Comparison of ENCODE assay signal across 8 cellular contexts in the genomic region with DNA sequence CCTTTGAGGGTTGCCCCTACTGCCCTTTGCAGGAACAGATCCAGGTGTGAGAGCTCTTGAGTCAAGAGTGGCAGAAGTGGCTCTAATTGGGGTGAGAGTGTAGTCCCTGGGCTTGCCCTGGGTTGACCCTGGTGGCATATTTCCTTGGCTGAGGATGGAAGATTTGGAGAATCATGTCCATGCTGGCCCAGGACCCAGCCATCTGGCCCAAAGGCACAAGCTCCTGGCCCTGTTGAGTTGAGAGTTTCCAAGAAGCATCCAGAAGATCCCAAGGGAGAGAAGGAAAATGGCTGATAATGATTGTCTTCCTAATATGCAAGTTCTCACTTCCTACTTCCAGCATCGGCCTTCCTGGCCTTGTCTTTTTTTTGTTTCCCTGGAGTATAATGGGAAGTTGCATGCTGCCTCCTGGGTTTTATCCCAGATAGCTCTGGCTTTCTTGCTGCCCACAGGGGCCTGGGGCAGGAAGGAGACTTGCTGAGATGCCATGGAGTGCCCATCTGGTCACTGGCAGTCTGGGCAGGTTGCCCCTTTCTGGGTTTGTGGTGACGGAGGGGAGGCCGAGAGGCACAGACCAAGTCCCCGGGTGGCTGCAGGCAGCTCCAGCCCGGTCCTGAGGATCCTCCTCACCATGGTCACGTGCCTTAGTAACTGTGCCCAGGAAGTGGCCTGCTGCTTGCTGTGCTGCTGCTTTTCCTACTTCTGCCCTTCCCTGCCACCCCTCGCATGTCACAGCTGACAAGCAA. TPM values are rescaled to one million over a fixed set of nuclear protein-coding genes. Genes with fewer than 3 reads are reported as not detected.
A peak's percentile ranks its signal among the peaks of the same experiment; 100 is the strongest.
DNase-seq lines count a peak whose midpoint lies in the region; TF ChIP-seq lines count a peak whose summit lies in the region.

No MANE protein-coding gene starts in this region.

- H3K27me3 ChIP-seq in HL-60 (ENCODE audit: insufficient read depth, poor library complexity, severe bottlenecking): no peaks in the 10 kb centered on the region
- no peaks in the 10 kb centered on the region for H3K27me3 ChIP-seq in cardiac muscle cell
- no peaks in the 10 kb centered on the region for H3K27me3 ChIP-seq in skeletal muscle tissue (ENCODE audit: control insufficient read depth in 3 of 3, insufficient read depth in 3 of 3, low read length in 3 of 3)

- H3K36me3 ChIP-seq in cardiac muscle cell: peaks cover 5% of the 10 kb centered on the region
- peaks cover 14 to 17% (median 16%) of the 10 kb centered on the region in 3 donors for H3K36me3 ChIP-seq in skeletal muscle tissue (ENCODE audit: control insufficient read depth in 3 of 3, insufficient read depth in 3 of 3, low read length in 3 of 3)

- 46% methylated on average over 7 of the region's 7 CpGs for WGBS in lower leg skin, 2 donors

- TF ChIP-seq CTCF in HL-60 (IDR thresholded peaks at IDR 0.05; ENCODE audit: insufficient read depth, low read length) (no peak), VCaP (conservative IDR thresholded peaks at IDR 0.05) (no peak), cardiac muscle cell (IDR thresholded peaks at IDR 0.05; ENCODE audit: low read depth, low read length) (no peak), lower leg skin (IDR thresholded peaks at IDR 0.05) (no peak)

- TF ChIP-seq POLR2A in lower leg skin (IDR thresholded peaks at IDR 0.05): no peak

- intact Hi-C loops in lower leg skin (cut with DNase I; ENCODE audit: low total_unique reads): no loop called here

- H3K4me1 ChIP-seq in cardiac muscle cell (ENCODE audit: low read depth): peaks cover 37% of the 10 kb centered on the region
- H3K4me1 ChIP-seq in skeletal muscle tissue (ENCODE audit: control insufficient read depth in 3 of 3, insufficient read depth in 3 of 3, low read length in 3 of 3): peaks cover 41 to 47% (median 42%) of the 10 kb centered on the region in 3 donors

- DNase-seq in HL-60 (ENCODE audit: low read depth in 1 of 2, low spot score in 1 of 2) (peak in 1 of 2 experiments; percentile 19), cardiac muscle cell (ENCODE audit: low read depth in 1 of 2, low spot score in 1 of 2) (no peak), dedifferentiated amniotic fluid mesenchymal stem cell (ENCODE audit: extremely low spot score) (no peak), SIG-M5 (lab: John Stamatoyannopoulos, UW) (no peak), lower leg skin (ENCODE audit: low spot score in 2 of 2) (no peak)
- DNase-seq in activated T-cell treated with anti-CD3 and anti-CD28 coated beads, Interleukin-2, amount 50 U/mL, for 48 hours: no peak

- H3K4me3 ChIP-seq in HL-60 (replicated peaks; ENCODE audit: insufficient read depth, low read length): no peak overlapping the region
- H3K4me3 ChIP-seq in cardiac muscle cell: no peak overlapping the region
- H3K4me3 ChIP-seq in skeletal muscle tissue (ENCODE audit: low read length in 3 of 3): peak overlapping the region in 2 of 3 donors; percentile 8 to 19
- H3K4me3 ChIP-seq in lower leg skin (ENCODE audit: low read depth, poor library complexity, severe bottlenecking): no peak overlapping the region

- H3K9me3 ChIP-seq in cardiac muscle cell (ENCODE audit: low read depth): no peaks in the 10 kb centered on the region
- no peaks in the 10 kb centered on the region for H3K9me3 ChIP-seq in skeletal muscle tissue (ENCODE audit: control insufficient read depth in 3 of 3, low read length in 3 of 3)

- H3K27ac ChIP-seq in HL-60 (replicated peaks) (peak overlapping the region; percentile 40; the same call in 1 of the 2 replicates), VCaP (peak overlapping the region; percentile 89), cardiac muscle cell (peak overlapping the region; percentile 89), skeletal muscle tissue (ENCODE audit: low read depth, low read length) (peak overlapping the region; percentile 69)

- H3K9ac ChIP-seq in skeletal muscle tissue (ENCODE audit: low read depth in 1 of 3, low read length in 3 of 3): peak overlapping the region; percentile 7 to 48 (median 32)

RNA-seq across cellular contexts. Expression of gene SRSF5, which starts 55.3 kb away (rescaled TPM):
- total RNA-seq in cardiac muscle cell (434 and 687 TPM in 2 replicates), skeletal muscle tissue (77.2 TPM), lower leg skin (100 to 1,000 TPM; 297 to 612 (median 380) TPM)
- polyA plus RNA-seq in cardiac muscle cell: 566 and 573 TPM in 2 replicates

Comparison
In these comparisons a context has a peak if more than half of its experiments do, and no peak if none do; other contexts are left out.
1. H3K4me3 ChIP-seq: peak in skeletal muscle tissue (2 of 3); none in HL-60 (single experiment), cardiac muscle cell (single experiment) and lower leg skin (single experiment).
2. Peak in every context shown above with its lines, with median percentiles within 50 percentile points of each other: H3K27ac ChIP-seq.